8 cellular contexts compared by ENCODE assay signal in genomic region chr6:31822038-31822821, GRCh38. TPM values are rescaled to one million over a fixed set of nuclear protein-coding genes. Genes with fewer than 3 reads are reported as not detected.
DNase-seq lines count a peak whose midpoint lies in the region; ATAC-seq and TF ChIP-seq lines count a peak whose summit lies in the region.

No MANE protein-coding gene starts in this region.

- DNase-seq in NCI-H226 (peak; percentile 61), lower lobe of right lung (peak; percentile 86)
- DNase-seq in activated CD4-positive, alpha-beta T cell treated with anti-CD3 and anti-CD28 coated beads, Interleukin-2, amount 50 U/mL, for 1 hour = peak; percentile 45
- DNase-seq in effector CD8-positive, alpha-beta T cell (lab: John Stamatoyannopoulos, UW) = peak; percentile 46
- peak; percentile 51 for DNase-seq in stimulated activated CD8-positive, alpha-beta memory T cell treated with anti-CD3 and anti-CD28 coated beads, Interleukin-12 subunit alpha, Interleukin-12 subunit beta, amount 100 ng/mL, for 4 hours (ENCODE audit: low read depth)

- ATAC-seq in GM21423 (IDR thresholded peaks at IDR 0.05; ENCODE audit: unreplicated experiment) = peak; percentile 47
- peak; percentile 80 to 82 for ATAC-seq in lower lobe of right lung
- no peak for ATAC-seq in HG03520 (IDR thresholded peaks at IDR 0.05; ENCODE audit: unreplicated experiment)

- H3K27me3 ChIP-seq in lower lobe of right lung (ENCODE audit: low read depth) = no peaks in the 10 kb centered on the region

- TF ChIP-seq CTCF in C4-2B (conservative IDR thresholded peaks at IDR 0.05) = no peak
- TF ChIP-seq CTCF in lower lobe of right lung (IDR thresholded peaks at IDR 0.05) = no peak

- H3K27ac ChIP-seq in C4-2B = peak overlapping the region; percentile 92
- peak overlapping the region; percentile 97 for H3K27ac ChIP-seq in lower lobe of right lung

- intact Hi-C loops in lower lobe of right lung (cut with DNase I) = no loop called here

- H3K36me3 ChIP-seq in lower lobe of right lung = no peaks in the 10 kb centered on the region

- H3K4me1 ChIP-seq in lower lobe of right lung = peaks cover 73% of the 10 kb centered on the region

- no peaks in the 10 kb centered on the region for H3K9me3 ChIP-seq in lower lobe of right lung

- peak overlapping the region; percentile 69 for H3K4me3 ChIP-seq in lower lobe of right lung

RNA-seq across cellular contexts. Expression of gene HSPA1B, which starts 5.3 kb away (rescaled TPM):
- total RNA-seq in lower lobe of right lung = 122 TPM

RNA-seq across cellular contexts. Expression of gene HSPA1A, which starts 6.9 kb away (rescaled TPM):
- total RNA-seq in lower lobe of right lung = 230 TPM

RNA-seq across cellular contexts. Expression of gene HSPA1L, which starts 7.1 kb away (rescaled TPM):
- 2.5 TPM for total RNA-seq in lower lobe of right lung

RNA-seq across cellular contexts. Expression of gene LSM2, which starts 15.5 kb away (rescaled TPM):
- total RNA-seq in lower lobe of right lung = 30.5 TPM

RNA-seq across cellular contexts. Expression of gene VARS1, which starts 26.7 kb away (rescaled TPM):
- 44.1 TPM for total RNA-seq in lower lobe of right lung
